24 cellular contexts compared by ENCODE assay signal in the genomic region with DNA sequence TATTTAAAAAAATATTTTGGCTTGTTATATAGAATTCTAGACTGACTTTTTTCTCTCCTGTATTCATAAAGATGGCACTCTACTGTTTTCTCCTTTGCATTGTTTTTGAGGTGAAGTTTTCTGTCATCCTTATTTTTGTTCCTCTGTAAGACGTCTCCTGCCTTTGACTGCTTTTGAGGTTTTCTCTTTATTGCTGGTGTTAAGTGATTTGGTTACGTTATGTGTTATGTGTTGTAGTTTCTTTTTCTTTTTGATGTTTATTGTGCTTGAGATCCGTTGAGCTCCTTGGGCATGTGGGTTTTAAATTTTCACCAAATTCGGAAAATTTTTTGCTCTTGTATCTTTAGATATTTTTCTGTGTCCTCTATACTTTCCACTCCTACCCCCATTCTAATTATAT. TPM values are rescaled to one million over a fixed set of nuclear protein-coding genes. Genes with fewer than 3 reads are reported as not detected.
DNase-seq lines count a peak whose midpoint lies in the region; ATAC-seq lines count a peak whose summit lies in the region.
"Had no signal": no experiment of that assay in that cellular context is flagged by ENCODE, and none has a peak within 500 bp of the region (broad histone marks: within the 10 kb centered on the region; RNA-seq: fewer than 3 reads in every experiment).

No MANE protein-coding gene starts in this region.

- H3K27ac ChIP-seq in naive thymus-derived CD4-positive, alpha-beta T cell (ENCODE audit: low read depth, low read length) = no peak overlapping the region
- H3K27ac ChIP-seq: BLaER1, esophagus squamous epithelium, left ventricle myocardium inferior, PC-9, SJSA1, vagina had no signal

- H3K4me1 Mint-ChIP-seq in activated CD4-positive, alpha-beta T cell treated with anti-CD3 and anti-CD28 coated beads, Interleukin-2, amount 10 ng/mL, durations not matched to agents 7 days and 5 days = peaks cover 24% of the 10 kb centered on the region
- H3K4me1 Mint-ChIP-seq in T-cell = peaks cover 65 to 85% (median 81%) of the 10 kb centered on the region in 3 donors
- H3K4me1 Mint-ChIP-seq in activated naive CD8-positive, alpha-beta T cell treated with anti-CD3 and anti-CD28 coated beads, Interleukin-2, amount 50 U/mL, for 24 hours = peaks cover 58% of the 10 kb centered on the region
- peaks cover 18 to 94% (median 64%) of the 10 kb centered on the region in 7 donors for H3K4me1 Mint-ChIP-seq in naive thymus-derived CD4-positive, alpha-beta T cell

- H3K27me3 Mint-ChIP-seq in activated CD4-positive, alpha-beta T cell treated with anti-CD3 and anti-CD28 coated beads, Interleukin-2, amount 10 ng/mL, durations not matched to agents 7 days and 5 days = no peaks in the 10 kb centered on the region
- H3K27me3 Mint-ChIP-seq in T-cell = no peaks in the 10 kb centered on the region
- H3K27me3 Mint-ChIP-seq in activated naive CD8-positive, alpha-beta T cell treated with anti-CD3 and anti-CD28 coated beads, Interleukin-2, amount 50 U/mL, for 24 hours = no peaks in the 10 kb centered on the region
- H3K27me3 Mint-ChIP-seq in naive thymus-derived CD4-positive, alpha-beta T cell = no peaks in the 10 kb centered on the region

- peak overlapping the region; percentile 6 for H3K4me3 Mint-ChIP-seq in activated CD4-positive, alpha-beta T cell treated with anti-CD3 and anti-CD28 coated beads, Interleukin-2, amount 10 ng/mL, durations not matched to agents 7 days and 5 days
- peak overlapping the region; percentile 34 to 55 (median 38) for H3K4me3 Mint-ChIP-seq in T-cell
- H3K4me3 Mint-ChIP-seq in activated naive CD8-positive, alpha-beta T cell treated with anti-CD3 and anti-CD28 coated beads, Interleukin-2, amount 50 U/mL, for 24 hours = peak overlapping the region; percentile 43
- H3K4me3 Mint-ChIP-seq in naive thymus-derived CD4-positive, alpha-beta T cell = peak overlapping the region; percentile 0 to 73 (median 66)

- H3K36me3 ChIP-seq in naive thymus-derived CD4-positive, alpha-beta T cell (ENCODE audit: control insufficient read depth in 2 of 3, insufficient read depth in 3 of 3, low read length in 3 of 3) = no peaks in the 10 kb centered on the region
- H3K36me3 ChIP-seq: esophagus squamous epithelium, left ventricle myocardium inferior, SJSA1, vagina had no signal

- no peak for DNase-seq in activated CD4-positive, alpha-beta T cell treated with anti-CD3 and anti-CD28 coated beads, Interleukin-2, amount 10 ng/mL, durations not matched to agents 7 days and 5 days
- no peak for DNase-seq in activated CD4-positive, alpha-beta T cell treated with anti-CD3 and anti-CD28 coated beads for 48 hours
- DNase-seq in T-cell (no peak), mucosa of gallbladder (ENCODE audit: low spot score) (no peak), NCI-H2227 treated with DMSO at 0.1 percent for 48 hours (lab: John Stamatoyannopoulos, UW) (no peak), HCEC 1CT (no peak)
- DNase-seq in activated naive CD8-positive, alpha-beta T cell treated with anti-CD3 and anti-CD28 coated beads, Interleukin-2, amount 50 U/mL, for 24 hours = no peak
- peak in 7 of 9 donors; percentile 14 to 60 (median 36) for DNase-seq in naive thymus-derived CD4-positive, alpha-beta T cell
- DNase-seq: activated CD4-positive, alpha-beta T cell treated with anti-CD3 and anti-CD28 coated beads for 1 hour; anterior cingulate cortex; effector CD4-positive, alpha-beta T cell; esophagus squamous epithelium; GF-D8; left ventricle myocardium inferior; MM.1S; NCI-H1694; nucleus accumbens; PC-9; stimulated activated CD4-positive, alpha-beta T cell treated with anti-CD3 and anti-CD28 coated beads, Interleukin-12 subunit alpha, Interleukin-12 subunit beta, amount 100 ng/mL, for 4 hours; stimulated activated CD8-positive, alpha-beta memory T cell treated with anti-CD3 and anti-CD28 coated beads, Interleukin-4, amount 100 ng/mL, for 48 hours; T-helper 9 cell had no signal

- intact Hi-C loops in naive thymus-derived CD4-positive, alpha-beta T cell (cut with micrococcal nuclease) = loop anchor here in 1 of 2 donors (2.0 kb wide), 1 partner anchor 50 kb away; the partner anchor contains the start of gene KDM6A

- H3K27ac Mint-ChIP-seq in activated CD4-positive, alpha-beta T cell treated with anti-CD3 and anti-CD28 coated beads, Interleukin-2, amount 10 ng/mL, durations not matched to agents 7 days and 5 days = peak overlapping the region; percentile 1
- peak overlapping the region in 1 of 2 donors; percentile 46 for H3K27ac Mint-ChIP-seq in T-cell
- peak overlapping the region; percentile 52 for H3K27ac Mint-ChIP-seq in activated naive CD8-positive, alpha-beta T cell treated with anti-CD3 and anti-CD28 coated beads, Interleukin-2, amount 50 U/mL, for 24 hours
- H3K27ac Mint-ChIP-seq in naive thymus-derived CD4-positive, alpha-beta T cell = peak overlapping the region; percentile 18 to 84 (median 62)

- POLR2A ChIA-PET in activated CD4-positive, alpha-beta T cell treated with anti-CD3 and anti-CD28 coated beads, Interleukin-2, amount 10 ng/mL, durations not matched to agents 7 days and 5 days (lab: Charles Lee) = no interaction called here
- POLR2A ChIA-PET in T-cell (lab: Charles Lee) = interaction anchor here in 1 of 2 donors (0.9 kb wide), 1 partner anchor 24 kb away, joined by 3 read pairs; no protein-coding TSS in a partner anchor
- POLR2A ChIA-PET in naive thymus-derived CD4-positive, alpha-beta T cell (lab: Charles Lee) = no interaction called here

- peak in 2 of 4 experiments; percentile 19 to 76 for ATAC-seq in T-cell (replicated peaks in 1 of 4)
- ATAC-seq in activated naive CD8-positive, alpha-beta T cell treated with anti-CD3 and anti-CD28 coated beads, Interleukin-2, amount 50 U/mL, for 24 hours = no peak
- ATAC-seq in naive thymus-derived CD4-positive, alpha-beta T cell = peak; percentile 57

- no peaks in the 10 kb centered on the region for H3K27me3 ChIP-seq in naive thymus-derived CD4-positive, alpha-beta T cell (ENCODE audit: control insufficient read depth in 2 of 2, insufficient read depth in 2 of 2, low read length in 2 of 2)
- H3K27me3 ChIP-seq: BLaER1, esophagus squamous epithelium, SJSA1, vagina had no signal

- H3K4me3 ChIP-seq in naive thymus-derived CD4-positive, alpha-beta T cell (ENCODE audit: low read length) = no peak overlapping the region
- H3K4me3 ChIP-seq: BLaER1, esophagus squamous epithelium, left ventricle myocardium inferior, PC-9, SJSA1, vagina had no signal

- CTCF ChIA-PET in activated CD4-positive, alpha-beta T cell treated with anti-CD3 and anti-CD28 coated beads, Interleukin-2, amount 10 ng/mL, durations not matched to agents 7 days and 5 days (lab: Charles Lee) = interaction anchor here (0.6 kb wide), 1 partner anchor 166 kb away, joined by 5 read pairs; no protein-coding TSS in a partner anchor
- CTCF ChIA-PET in T-cell (lab: Charles Lee) = no interaction called here
- CTCF ChIA-PET in naive thymus-derived CD4-positive, alpha-beta T cell (lab: Charles Lee) = interaction anchor here (0.6 to 0.7 kb wide), 2 partner anchors 26 to 897 kb away, joined by 4 read pairs; no protein-coding TSS in a partner anchor

- H3K36me3 Mint-ChIP-seq in activated CD4-positive, alpha-beta T cell treated with anti-CD3 and anti-CD28 coated beads, Interleukin-2, amount 10 ng/mL, durations not matched to agents 7 days and 5 days (ENCODE audit: low read depth) = peaks cover 5% of the 10 kb centered on the region
- no peaks in the 10 kb centered on the region for H3K36me3 Mint-ChIP-seq in T-cell
- peaks cover 4% of the 10 kb centered on the region for H3K36me3 Mint-ChIP-seq in activated naive CD8-positive, alpha-beta T cell treated with anti-CD3 and anti-CD28 coated beads, Interleukin-2, amount 50 U/mL, for 24 hours (ENCODE audit: low read depth)
- H3K36me3 Mint-ChIP-seq in naive thymus-derived CD4-positive, alpha-beta T cell = peaks cover 0 to 15% (median 3%) of the 10 kb centered on the region in 5 donors

- H3K9me3 ChIP-seq in naive thymus-derived CD4-positive, alpha-beta T cell (ENCODE audit: control insufficient read depth in 2 of 3, low read length in 3 of 3) = no peaks in the 10 kb centered on the region
- H3K9me3 ChIP-seq: esophagus squamous epithelium, left ventricle myocardium inferior, SJSA1, vagina had no signal

- H3K4me1 ChIP-seq in naive thymus-derived CD4-positive, alpha-beta T cell (ENCODE audit: control insufficient read depth in 2 of 2, insufficient read depth in 2 of 2, low read length in 2 of 2) = peaks cover 0 to 4% of the 10 kb centered on the region in 2 donors
- H3K4me1 ChIP-seq: BLaER1, SJSA1 had no signal

- H3K9me3 Mint-ChIP-seq in activated CD4-positive, alpha-beta T cell treated with anti-CD3 and anti-CD28 coated beads, Interleukin-2, amount 10 ng/mL, durations not matched to agents 7 days and 5 days = no peaks in the 10 kb centered on the region
- H3K9me3 Mint-ChIP-seq in T-cell = no peaks in the 10 kb centered on the region
- H3K9me3 Mint-ChIP-seq in activated naive CD8-positive, alpha-beta T cell treated with anti-CD3 and anti-CD28 coated beads, Interleukin-2, amount 50 U/mL, for 24 hours = no peaks in the 10 kb centered on the region
- peaks cover 0 to 2% (median 0%) of the 10 kb centered on the region in 11 donors for H3K9me3 Mint-ChIP-seq in naive thymus-derived CD4-positive, alpha-beta T cell

RNA-seq across cellular contexts. Expression of gene KDM6A, which starts 50.0 kb away (rescaled TPM):
- total RNA-seq in activated CD4-positive, alpha-beta T cell treated with anti-CD3 and anti-CD28 coated beads, Interleukin-2, amount 10 ng/mL, durations not matched to agents 7 days and 5 days = 10 to 100 TPM; 26.6 to 27.6 TPM
- total RNA-seq in T-cell = 10 to 100 TPM; 37.1 to 97.3 (median 55.7) TPM
- total RNA-seq in naive thymus-derived CD4-positive, alpha-beta T cell = 10 to 100 TPM; 27.8 to 55.6 (median 47.5) TPM
- 10 to 100 TPM; 17.9 to 26.1 TPM for polyA plus RNA-seq in naive thymus-derived CD4-positive, alpha-beta T cell
- 41.1 TPM for total RNA-seq in mucosa of gallbladder

Comparison
In these comparisons a context has a peak if more than half of its experiments do, and no peak if none do; other contexts are left out.
1. DNase-seq: peak in naive thymus-derived CD4-positive, alpha-beta T cell (7 of 9); none in activated CD4-positive, alpha-beta T cell treated with anti-CD3 and anti-CD28 coated beads, Interleukin-2, amount 10 ng/mL, durations not matched to agents 7 days and 5 days (single experiment), activated CD4-positive, alpha-beta T cell treated with anti-CD3 and anti-CD28 coated beads for 48 hours (single experiment), T-cell (0 of 34), activated naive CD8-positive, alpha-beta T cell treated with anti-CD3 and anti-CD28 coated beads, Interleukin-2, amount 50 U/mL, for 24 hours (single experiment), mucosa of gallbladder (single experiment), NCI-H2227 treated with DMSO at 0.1 percent for 48 hours (single experiment) and HCEC 1CT (single experiment).
2. H3K4me3 Mint-ChIP-seq: peak in every context shown above with its lines; median percentile 66 in naive thymus-derived CD4-positive, alpha-beta T cell; 43 in activated naive CD8-positive, alpha-beta T cell treated with anti-CD3 and anti-CD28 coated beads, Interleukin-2, amount 50 U/mL, for 24 hours; 38 in T-cell; 6 in activated CD4-positive, alpha-beta T cell treated with anti-CD3 and anti-CD28 coated beads, Interleukin-2, amount 10 ng/mL, durations not matched to agents 7 days and 5 days.
3. CTCF ChIA-PET loops: an anchor here in activated CD4-positive, alpha-beta T cell treated with anti-CD3 and anti-CD28 coated beads, Interleukin-2, amount 10 ng/mL, durations not matched to agents 7 days and 5 days (0.6 kb wide) and naive thymus-derived CD4-positive, alpha-beta T cell (0.6 to 0.7 kb wide); none called in T-cell.